ENCODE assay signal across 1 cellular context in genomic region chr10:75283150-75284096, GRCh38.
TF ChIP-seq lines count a peak whose summit lies in the region.

No MANE protein-coding gene starts in this region.

TF ChIP-seq in HEK293, 187 proteins besides CTCF, POLR2A, EP300 and RAD21 (continued from another document and continues in another):
- TF ChIP-seq ZNF148 (tag by site-specific recombination; IDR thresholded peaks at IDR 0.05; ENCODE audit: borderline replicate concordance): no peak
- no peak for TF ChIP-seq ZBTB21 (tag by site-specific recombination; IDR thresholded peaks at IDR 0.05)
- TF ChIP-seq ZNF677 (tag by site-specific recombination; IDR thresholded peaks at IDR 0.05): no peak
- 0 out of 2 replicates have a peak, but pooled peaks have one; percentile 39 for TF ChIP-seq ZFHX2 (tag by site-specific recombination; conservative IDR thresholded peaks at IDR 0.05)
- no peak for TF ChIP-seq ZNF768 (tag by site-specific recombination; IDR thresholded peaks at IDR 0.05)
- peak; percentile 48; the same call in 1 of the 2 replicates for TF ChIP-seq ZNF394 (tag by site-specific recombination; IDR thresholded peaks at IDR 0.05; ENCODE audit: borderline replicate concordance)
- TF ChIP-seq SCRT2 (tag by site-specific recombination; IDR thresholded peaks at IDR 0.05): peak; percentile 72
- 0 out of 2 replicates have a peak, but pooled peaks have one; percentile 36 for TF ChIP-seq KLF10 (tag by site-specific recombination; IDR thresholded peaks at IDR 0.05)
- no peak for TF ChIP-seq MZF1 (tag by site-specific recombination; IDR thresholded peaks at IDR 0.05; ENCODE audit: borderline replicate concordance)
- TF ChIP-seq ZNF596 (tag by site-specific recombination; IDR thresholded peaks at IDR 0.05): no peak; the same call in 1 of the 2 replicates
- TF ChIP-seq SCRT1 (tag by site-specific recombination; IDR thresholded peaks at IDR 0.05; ENCODE audit: borderline replicate concordance): peak; percentile 26; the same call in 1 of the 2 replicates
- peak; percentile 71; the same call in 1 of the 2 replicates for TF ChIP-seq ZNF501 (tag by site-specific recombination; IDR thresholded peaks at IDR 0.05)
- TF ChIP-seq ZFP37 (tag by site-specific recombination; IDR thresholded peaks at IDR 0.05): no peak
- no peak for TF ChIP-seq ZNF335 (tag by site-specific recombination; conservative IDR thresholded peaks at IDR 0.05)
- no peak for TF ChIP-seq HOXD13 (CRISPR knock-in tag; IDR thresholded peaks at IDR 0.05; ENCODE audit: borderline replicate concordance)
- no peak for TF ChIP-seq ZNF362 (tag by site-specific recombination; IDR thresholded peaks at IDR 0.05)
- no peak for TF ChIP-seq ELK4 (IDR thresholded peaks at IDR 0.05; ENCODE audit: borderline replicate concordance, low read depth, low read length)
- TF ChIP-seq PATZ1 (tag by site-specific recombination; IDR thresholded peaks at IDR 0.05): peak; percentile 42; the same call in 1 of the 2 replicates
- TF ChIP-seq ZNF202 (tag by site-specific recombination; IDR thresholded peaks at IDR 0.05; ENCODE audit: borderline replicate concordance): no peak
- TF ChIP-seq TSHZ1 (tag by site-specific recombination; IDR thresholded peaks at IDR 0.05; ENCODE audit: borderline replicate concordance): no peak; the same call in 1 of the 2 replicates
- peak; percentile 34; the same call in 1 of the 2 replicates for TF ChIP-seq KLF17 (tag by site-specific recombination; IDR thresholded peaks at IDR 0.05)
- TF ChIP-seq ZNF529 (tag by site-specific recombination; IDR thresholded peaks at IDR 0.05; ENCODE audit: insufficient replicate concordance): no peak
- TF ChIP-seq GFI1B (tag by site-specific recombination; IDR thresholded peaks at IDR 0.05): no peak
- no peak for TF ChIP-seq RBAK (tag by site-specific recombination; IDR thresholded peaks at IDR 0.05)
- no peak for TF ChIP-seq ZNF157 (tag by site-specific recombination; IDR thresholded peaks at IDR 0.05)
- TF ChIP-seq ZNF302 (tag by site-specific recombination; IDR thresholded peaks at IDR 0.05; ENCODE audit: low read depth): no peak
- no peak for TF ChIP-seq ZNF747 (tag by site-specific recombination; IDR thresholded peaks at IDR 0.05)
- TF ChIP-seq REPIN1 (tag by site-specific recombination; IDR thresholded peaks at IDR 0.05; ENCODE audit: low read depth): no peak
- no peak for TF ChIP-seq INSM2 (tag by site-specific recombination; IDR thresholded peaks at IDR 0.05)
- TF ChIP-seq ZNF704 (tag by site-specific recombination; IDR thresholded peaks at IDR 0.05): no peak
- TF ChIP-seq GLIS1 (tag by site-specific recombination; IDR thresholded peaks at IDR 0.05): peak; percentile 47
- no peak for TF ChIP-seq ZNF561 (tag by site-specific recombination; IDR thresholded peaks at IDR 0.05; ENCODE audit: borderline replicate concordance)
- peak; percentile 13; the same call in 1 of the 2 replicates for TF ChIP-seq SP2 (tag by site-specific recombination; IDR thresholded peaks at IDR 0.05)
- TF ChIP-seq ZNF10 (tag by site-specific recombination; IDR thresholded peaks at IDR 0.05): peak; percentile 37; the same call in 1 of the 2 replicates
- TF ChIP-seq ZNF639 (tag by site-specific recombination; IDR thresholded peaks at IDR 0.05): no peak
- no peak for TF ChIP-seq ZNF707 (tag by site-specific recombination; IDR thresholded peaks at IDR 0.05)
- no peak for TF ChIP-seq ZBTB11 (tag by site-specific recombination; conservative IDR thresholded peaks at IDR 0.05; ENCODE audit: low read depth)
- TF ChIP-seq ZEB2 (tag by site-specific recombination; IDR thresholded peaks at IDR 0.05): peak; percentile 30; the same call in 1 of the 2 replicates
